Comparison of ENCODE assay signal across 1 cellular context in the genomic region with DNA sequence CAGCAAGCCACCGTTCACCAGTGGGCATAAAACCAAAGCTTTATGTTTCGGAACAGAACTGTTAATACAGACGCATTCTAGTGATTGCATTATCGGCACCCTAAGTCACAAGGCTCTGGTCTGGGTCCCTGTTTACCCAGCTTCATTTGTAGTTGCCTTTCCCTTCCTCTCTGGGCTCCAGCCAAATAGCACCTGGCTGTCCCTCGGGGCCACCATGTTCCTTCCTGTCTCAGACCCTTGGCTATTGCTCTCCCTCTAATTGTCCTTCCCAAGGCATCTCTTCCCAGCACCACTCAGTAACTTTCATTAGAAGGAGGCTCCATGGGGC.
TF ChIP-seq lines count a peak whose summit lies in the region.

No MANE protein-coding gene starts in this region.

TF ChIP-seq in endothelial cell of umbilical vein, 7 proteins besides CTCF, POLR2A, EP300 and RAD21:
- TF ChIP-seq JUN (IDR thresholded peaks at IDR 0.05; ENCODE audit: borderline replicate concordance, insufficient read depth, insufficient read length, low read depth): no peak
- TF ChIP-seq FOS (IDR thresholded peaks at IDR 0.05; ENCODE audit: borderline replicate concordance, insufficient read depth, low read length): no peak
- TF ChIP-seq, protein P1, sequence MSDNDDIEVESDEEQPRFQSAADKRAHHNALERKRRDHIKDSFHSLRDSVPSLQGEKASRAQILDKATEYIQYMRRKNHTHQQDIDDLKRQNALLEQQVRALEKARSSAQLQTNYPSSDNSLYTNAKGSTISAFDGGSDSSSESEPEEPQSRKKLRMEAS (IDR thresholded peaks at IDR 0.05; ENCODE audit: insufficient read depth, insufficient read length): no peak
- no peak for TF ChIP-seq EZH2 (IDR thresholded peaks at IDR 0.05; ENCODE audit: borderline replicate concordance, low read depth, low read length, severe bottlenecking)
- no peak for TF ChIP-seq POLR2AphosphoS5 (IDR thresholded peaks at IDR 0.05; ENCODE audit: insufficient read depth, low read depth, low read length)
